40 cellular contexts compared by ENCODE assay signal in genomic region chr9:79335987-79336386, GRCh38.
"Had no signal": no experiment of that assay in that cellular context is flagged by ENCODE, and none has a peak within 500 bp of the region (broad histone marks: within the 10 kb centered on the region; RNA-seq: fewer than 3 reads in every experiment).

No MANE protein-coding gene starts in this region.

- H3K4me3 ChIP-seq: adrenal gland, ascending aorta, body of pancreas, breast epithelium, cardiac muscle cell had no signal

- H3K9me3 Mint-ChIP-seq: activated naive CD4-positive, alpha-beta T cell treated with anti-CD3 and anti-CD28 coated beads, Interleukin-2, amount 10 ng/mL, durations not matched to agents 7 days and 5 days; activated naive CD8-positive, alpha-beta T cell treated with anti-CD3 and anti-CD28 coated beads, Interleukin-2, amount 10 ng/mL, durations not matched to agents 7 days and 5 days; activated T-helper 1 cell treated with anti-CD3 and anti-CD28 coated beads, Interleukin-12 subunit alpha, Interleukin-12 subunit beta, Interleukin-2, Interleukin-4 antibody, amounts not matched to agents 30 ng/mL and 10 ng/mL and 1 ng/mL, durations not matched to agents 14 hours and 24 hours and 36 hours; activated T-helper 2 cell treated with anti-CD3 and anti-CD28 coated beads, Interferon-gamma antibody, Interleukin-2, Interleukin-4, amounts not matched to agents 10 μg/mL and 5 μg/mL and 100 μg/mL, durations not matched to agents 14 hours and 24 hours and 36 hours; central memory CD8-positive, alpha-beta T cell had no signal

- H3K36me3 Mint-ChIP-seq: activated naive CD4-positive, alpha-beta T cell treated with anti-CD3 and anti-CD28 coated beads, Interleukin-2, amount 10 ng/mL, durations not matched to agents 7 days and 5 days; activated naive CD4-positive, alpha-beta T cell treated with anti-CD3 and anti-CD28 coated beads, Interleukin-2, amount 50 U/mL, for 24 hours; activated naive CD4-positive, alpha-beta T cell treated with anti-CD3 and anti-CD28 coated beads, Interleukin-2, amount 50 U/mL, for 72 hours; activated naive CD8-positive, alpha-beta T cell treated with anti-CD3 and anti-CD28 coated beads, Interleukin-2, amount 10 ng/mL, durations not matched to agents 7 days and 5 days had no signal

- H3K4me1 ChIP-seq: adrenal gland, ascending aorta, body of pancreas, breast epithelium had no signal

- H3K4me1 Mint-ChIP-seq: activated naive CD4-positive, alpha-beta T cell treated with anti-CD3 and anti-CD28 coated beads, Interleukin-2, amount 10 ng/mL, durations not matched to agents 7 days and 5 days; activated naive CD4-positive, alpha-beta T cell treated with anti-CD3 and anti-CD28 coated beads, Interleukin-2, amount 50 U/mL, for 24 hours; activated naive CD8-positive, alpha-beta T cell treated with anti-CD3 and anti-CD28 coated beads for 36 hours; activated naive CD8-positive, alpha-beta T cell treated with anti-CD3 and anti-CD28 coated beads, Interleukin-2, amount 10 ng/mL, durations not matched to agents 7 days and 5 days; activated naive CD8-positive, alpha-beta T cell treated with anti-CD3 and anti-CD28 coated beads, Interleukin-2, amount 50 U/mL, for 24 hours; activated T-helper 17 cell treated with anti-CD3 and anti-CD28 coated beads, Interleukin-2, amount 50 U/mL, for 72 hours; brain; central memory CD8-positive, alpha-beta T cell had no signal

- H3K4me3 Mint-ChIP-seq: activated naive CD4-positive, alpha-beta T cell treated with anti-CD3 and anti-CD28 coated beads for 36 hours; activated naive CD4-positive, alpha-beta T cell treated with anti-CD3 and anti-CD28 coated beads, Interleukin-2, amount 10 ng/mL, durations not matched to agents 7 days and 5 days; activated naive CD4-positive, alpha-beta T cell treated with anti-CD3 and anti-CD28 coated beads, Interleukin-2, amount 50 U/mL, for 24 hours; activated naive CD8-positive, alpha-beta T cell; activated naive CD8-positive, alpha-beta T cell treated with anti-CD3 and anti-CD28 coated beads for 36 hours; activated naive CD8-positive, alpha-beta T cell treated with anti-CD3 and anti-CD28 coated beads, Interleukin-2, amount 10 ng/mL, durations not matched to agents 7 days and 5 days; activated naive CD8-positive, alpha-beta T cell treated with anti-CD3 and anti-CD28 coated beads, Interleukin-2, amount 50 U/mL, for 24 hours; activated T-cell treated with anti-CD3 and anti-CD28 coated beads, Interleukin-2, amount 50 U/mL, for 24 hours; activated T-cell treated with anti-CD3 and anti-CD28 coated beads, Interleukin-2, amount 50 U/mL, for 4 hours; activated T-cell treated with anti-CD3 and anti-CD28 coated beads, Interleukin-2, amount 50 U/mL, for 72 hours; activated T-helper 1 cell treated with anti-CD3 and anti-CD28 coated beads, Interleukin-12 subunit alpha, Interleukin-12 subunit beta, Interleukin-2, Interleukin-4 antibody, amounts not matched to agents 30 ng/mL and 10 ng/mL and 1 ng/mL, durations not matched to agents 14 hours and 24 hours and 36 hours; activated T-helper 17 cell treated with anti-CD3 and anti-CD28 coated beads, Interleukin-2, amount 50 U/mL, for 72 hours; brain; central memory CD8-positive, alpha-beta T cell had no signal

- H3K27ac ChIP-seq: adrenal gland, ascending aorta, body of pancreas, brain microvascular endothelial cell, breast epithelium, cardiac muscle cell had no signal

- H3K36me3 ChIP-seq: adrenal gland, ascending aorta, brain microvascular endothelial cell, breast epithelium, cardiac muscle cell had no signal

- ATAC-seq: activated naive CD4-positive, alpha-beta T cell treated with anti-CD3 and anti-CD28 coated beads, Interleukin-2, amount 50 U/mL, for 72 hours; activated naive CD8-positive, alpha-beta T cell treated with anti-CD3 and anti-CD28 coated beads, Interleukin-2, amount 50 U/mL, for 24 hours; activated T-cell treated with anti-CD3 and anti-CD28 coated beads, Interleukin-2, amount 50 U/mL, for 4 hours; activated T-cell treated with anti-CD3 and anti-CD28 coated beads, Interleukin-2, amount 50 U/mL, for 72 hours; activated T-helper 17 cell treated with anti-CD3 and anti-CD28 coated beads, Interleukin-2, amount 50 U/mL, for 72 hours; body of pancreas had no signal

- H3K27me3 Mint-ChIP-seq: activated naive CD4-positive, alpha-beta T cell treated with anti-CD3 and anti-CD28 coated beads, Interleukin-2, amount 10 ng/mL, durations not matched to agents 7 days and 5 days; activated naive CD8-positive, alpha-beta T cell; activated naive CD8-positive, alpha-beta T cell treated with anti-CD3 and anti-CD28 coated beads, Interleukin-2, amount 10 ng/mL, durations not matched to agents 7 days and 5 days; activated T-cell treated with anti-CD3 and anti-CD28 coated beads, Interleukin-2, amount 50 U/mL, for 24 hours had no signal

- DNase-seq: activated effector memory CD4-positive, alpha-beta T cell treated with anti-CD3 and anti-CD28 coated beads, Interleukin-2, amount 50 U/mL, for 16 hours; activated effector memory CD4-positive, alpha-beta T cell treated with Interleukin-2 at 50 U/mL for 16 hours; activated gamma-delta T cell; activated gamma-delta T cell treated with Interleukin-2 at 50 U/mL for 16 hours; activated naive CD4-positive, alpha-beta T cell; activated naive CD4-positive, alpha-beta T cell treated with anti-CD3 and anti-CD28 coated beads for 36 hours; activated naive CD4-positive, alpha-beta T cell treated with anti-CD3 and anti-CD28 coated beads, Interleukin-2, amount 10 ng/mL, durations not matched to agents 7 days and 5 days; activated naive CD4-positive, alpha-beta T cell treated with anti-CD3 and anti-CD28 coated beads, Interleukin-2, amount 50 U/mL, for 16 hours; activated naive CD4-positive, alpha-beta T cell treated with Interleukin-2 at 50 U/mL for 16 hours; activated naive CD8-positive, alpha-beta T cell treated with anti-CD3 and anti-CD28 coated beads for 36 hours; activated naive CD8-positive, alpha-beta T cell treated with anti-CD3 and anti-CD28 coated beads, Interleukin-2, amount 10 ng/mL, durations not matched to agents 7 days and 5 days; activated naive CD8-positive, alpha-beta T cell treated with anti-CD3 and anti-CD28 coated beads, Interleukin-2, amount 50 U/mL, for 24 hours; activated T-cell treated with anti-CD3 and anti-CD28 coated beads, Interleukin-2, amount 50 U/mL, for 1 hour; activated T-cell treated with anti-CD3 and anti-CD28 coated beads, Interleukin-2, amount 50 U/mL, for 24 hours; activated T-cell treated with anti-CD3 and anti-CD28 coated beads, Interleukin-2, amount 50 U/mL, for 4 hours; activated T-cell treated with anti-CD3 and anti-CD28 coated beads, Interleukin-2, amount 50 U/mL, for 48 hours; activated T-cell treated with anti-CD3 and anti-CD28 coated beads, Interleukin-2, amount 50 U/mL, for 72 hours; adrenal gland; amniotic stem cell; amygdala; anterior cingulate cortex; aorta; body of pancreas; brain microvascular endothelial cell; caudate nucleus; central memory CD4-positive, alpha-beta T cell; cerebellar nuclear complex had no signal

- FAIRE-seq: astrocyte, bronchial epithelial cell had no signal

- H3K9me3 ChIP-seq: adrenal gland, ascending aorta had no signal

- H3K27me3 ChIP-seq: adrenal gland, ascending aorta, body of pancreas, brain microvascular endothelial cell, breast epithelium, cardiac muscle cell had no signal

- H3K27ac Mint-ChIP-seq: activated naive CD4-positive, alpha-beta T cell treated with anti-CD3 and anti-CD28 coated beads for 36 hours; activated naive CD4-positive, alpha-beta T cell treated with anti-CD3 and anti-CD28 coated beads, Interleukin-2, amount 10 ng/mL, durations not matched to agents 7 days and 5 days; activated naive CD4-positive, alpha-beta T cell treated with anti-CD3 and anti-CD28 coated beads, Interleukin-2, amount 50 U/mL, for 24 hours; activated naive CD4-positive, alpha-beta T cell treated with anti-CD3 and anti-CD28 coated beads, Interleukin-2, amount 50 U/mL, for 72 hours; activated naive CD8-positive, alpha-beta T cell; activated naive CD8-positive, alpha-beta T cell treated with anti-CD3 and anti-CD28 coated beads for 36 hours; activated naive CD8-positive, alpha-beta T cell treated with anti-CD3 and anti-CD28 coated beads, Interleukin-2, amount 10 ng/mL, durations not matched to agents 7 days and 5 days; activated naive CD8-positive, alpha-beta T cell treated with anti-CD3 and anti-CD28 coated beads, Interleukin-2, amount 50 U/mL, for 24 hours; activated T-cell treated with anti-CD3 and anti-CD28 coated beads, Interleukin-2, amount 50 U/mL, for 24 hours; activated T-cell treated with anti-CD3 and anti-CD28 coated beads, Interleukin-2, amount 50 U/mL, for 72 hours; activated T-helper 1 cell treated with anti-CD3 and anti-CD28 coated beads, Interleukin-12 subunit alpha, Interleukin-12 subunit beta, Interleukin-2, Interleukin-4 antibody, amounts not matched to agents 30 ng/mL and 10 ng/mL and 1 ng/mL, durations not matched to agents 14 hours and 24 hours and 36 hours; activated T-helper 17 cell treated with anti-CD3 and anti-CD28 coated beads, Interleukin-2, amount 50 U/mL, for 72 hours; activated T-helper 2 cell treated with anti-CD3 and anti-CD28 coated beads, Interferon-gamma antibody, Interleukin-2, Interleukin-4, amounts not matched to agents 10 μg/mL and 5 μg/mL and 100 μg/mL, durations not matched to agents 14 hours and 24 hours and 36 hours; brain had no signal
